In genomic region chrX:135973548-135974278, GRCh38 we compare ENCODE assay signal across 1 cellular context.
TF ChIP-seq lines count a peak whose summit lies in the region.

MMGT1 (minus strand) TSS chrX:135973988; CDS start chrX:135973675, 313 bp downstream.

TF ChIP-seq in K562, 482 proteins besides CTCF, POLR2A, EP300 and RAD21 (continued from another document and continues in another):
- no peak for TF ChIP-seq CHAMP1 (IDR thresholded peaks at IDR 0.05)
- TF ChIP-seq THRB (CRISPR knock-in tag; conservative IDR thresholded peaks at IDR 0.05): no peak
- TF ChIP-seq TRIM28 (IDR thresholded peaks at IDR 0.05): peak; percentile 51; the same call in 1 of the 2 replicates
- TF ChIP-seq PHF8 (IDR thresholded peaks at IDR 0.05; ENCODE audit: borderline replicate concordance, low read length): peak; percentile 74
- no peak for TF ChIP-seq HBP1 (CRISPR knock-in tag; IDR thresholded peaks at IDR 0.05)
- peak; percentile 94 for TF ChIP-seq JUND (IDR thresholded peaks at IDR 0.05; ENCODE audit: borderline replicate concordance, low read depth, low read length)
- TF ChIP-seq JUND (tag; IDR thresholded peaks at IDR 0.05; ENCODE audit: borderline replicate concordance, low read depth, low read length): peak; percentile 84; the same call in 2 of the 3 replicates
- TF ChIP-seq CHD4 (IDR thresholded peaks at IDR 0.05; ENCODE audit: insufficient read depth, insufficient replicate concordance, low read depth, low read length, poor library complexity, severe bottlenecking): no peak
- no peak for TF ChIP-seq GTF2F1 (IDR thresholded peaks at IDR 0.05; ENCODE audit: low read depth, low read length)
- no peak for TF ChIP-seq MXI1 (IDR thresholded peaks at IDR 0.05; ENCODE audit: low read depth, low read length)
- no peak for TF ChIP-seq FOXP4 (CRISPR knock-in tag; IDR thresholded peaks at IDR 0.05; ENCODE audit: borderline replicate concordance)
- no peak for TF ChIP-seq PHB (CRISPR knock-in tag; IDR thresholded peaks at IDR 0.05)
- TF ChIP-seq ATF6 (CRISPR knock-in tag; IDR thresholded peaks at IDR 0.05): no peak
- TF ChIP-seq GTF2B (IDR thresholded peaks at IDR 0.05; ENCODE audit: extremely low read depth, insufficient read length): no peak
- TF ChIP-seq ZNF668 (CRISPR knock-in tag; IDR thresholded peaks at IDR 0.05): no peak
- TF ChIP-seq HES1 (IDR thresholded peaks at IDR 0.05; ENCODE audit: low read depth): no peak
- TF ChIP-seq E2F8 (IDR thresholded peaks at IDR 0.05; ENCODE audit: low read depth, partially characterized antibody): peak; percentile 52
- TF ChIP-seq CBX8 (IDR thresholded peaks at IDR 0.05; ENCODE audit: borderline replicate concordance, extremely low read depth, low read depth, low read length, poor library complexity, severe bottlenecking): no peak
- TF ChIP-seq DMBX1 (CRISPR knock-in tag; IDR thresholded peaks at IDR 0.05; ENCODE audit: borderline replicate concordance): no peak
- TF ChIP-seq NEUROD1 (IDR thresholded peaks at IDR 0.05; ENCODE audit: borderline replicate concordance, low read depth, low read length, partially characterized antibody): no peak
- peak; percentile 64 for TF ChIP-seq ETV1 (tag; conservative IDR thresholded peaks at IDR 0.05; ENCODE audit: low read depth)
- TF ChIP-seq CSDE1 (IDR thresholded peaks at IDR 0.05): 0 out of 4 replicates have a peak, but pooled peaks of 1 of the 2 experiments have one; percentile 29
- TF ChIP-seq CHD2 (IDR thresholded peaks at IDR 0.05; ENCODE audit: low read depth, low read length): no peak
- no peak for TF ChIP-seq TFE3 (CRISPR knock-in tag; IDR thresholded peaks at IDR 0.05)
- TF ChIP-seq RERE (CRISPR knock-in tag; IDR thresholded peaks at IDR 0.05; ENCODE audit: borderline replicate concordance): no peak
- TF ChIP-seq BDP1 (IDR thresholded peaks at IDR 0.05; ENCODE audit: insufficient read depth, insufficient read length): no peak
- TF ChIP-seq NFATC3 (IDR thresholded peaks at IDR 0.05): no peak
- TF ChIP-seq SMARCC2 (IDR thresholded peaks at IDR 0.05; ENCODE audit: low read depth): no peak
- no peak for TF ChIP-seq TCF15 (CRISPR knock-in tag; IDR thresholded peaks at IDR 0.05)
- no peak for TF ChIP-seq ZNF583 (CRISPR knock-in tag; IDR thresholded peaks at IDR 0.05)
